8 cellular contexts compared by ENCODE assay signal in the genomic region with DNA sequence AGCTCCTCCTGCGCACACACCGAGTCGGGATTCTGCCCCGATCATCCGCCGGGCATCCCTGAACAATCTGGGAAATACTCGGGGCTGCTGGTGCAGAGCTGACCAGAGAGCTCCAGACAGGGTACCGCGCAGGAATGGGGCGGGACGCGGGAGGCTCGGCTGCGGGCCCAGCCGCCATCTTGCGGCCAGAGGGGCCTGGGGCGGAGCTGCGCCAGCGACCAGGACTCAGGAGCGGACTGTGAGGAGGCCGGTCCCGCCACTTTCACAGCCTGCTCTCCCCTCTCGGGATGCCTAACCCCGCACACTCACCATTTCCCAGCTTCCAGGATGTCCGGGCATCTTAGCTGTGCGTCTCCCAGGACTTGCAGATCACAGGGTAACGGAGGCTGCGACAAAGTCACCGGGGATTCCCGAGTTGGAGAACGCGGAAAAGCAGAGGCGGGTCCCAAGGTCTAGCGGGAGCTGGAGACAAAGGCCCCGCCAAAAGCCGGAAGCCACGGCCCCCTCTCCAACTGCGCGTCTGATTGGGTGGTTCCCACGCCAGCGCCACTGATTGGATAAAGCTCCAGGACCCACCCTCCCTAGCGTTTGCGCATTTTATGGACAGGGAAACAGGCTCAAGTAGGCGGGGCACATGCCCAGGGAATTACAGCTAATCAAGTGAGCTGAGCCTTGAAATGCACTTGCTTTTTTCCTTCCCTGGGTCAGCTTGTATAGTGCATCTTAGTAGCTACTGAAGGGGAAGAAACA. TPM values are rescaled to one million over a fixed set of nuclear protein-coding genes. Genes with fewer than 3 reads are reported as not detected.
A peak's percentile ranks its signal among the peaks of the same experiment; 100 is the strongest.
DNase-seq lines count a peak whose midpoint lies in the region; ATAC-seq and TF ChIP-seq lines count a peak whose summit lies in the region.

No MANE protein-coding gene starts in this region.

- H3K4me1 Mint-ChIP-seq in stimulated activated naive CD8-positive, alpha-beta T cell treated with anti-CD3 and anti-CD28 coated beads, Interleukin-15, Interleukin-2, amounts not matched to agents 100 ng/mL and 50 ng/mL, for 24 hours (ENCODE audit: low read depth): peaks cover 31% of the 10 kb centered on the region

- no peaks in the 10 kb centered on the region for H3K9me2 ChIP-seq in neural cell (ENCODE audit: insufficient read depth, low read length)

- DNase-seq in CMK (ENCODE audit: low read depth) (peak; percentile 61), RWPE2 (ENCODE audit: low spot score) (peak; percentile 78), foreskin keratinocyte (peak; percentile 83 to 91)
- peak; percentile 60 to 82 (median 77) for DNase-seq in activated naive CD4-positive, alpha-beta T cell (lab: John Stamatoyannopoulos, UW)

- peak overlapping the region; percentile 76 for H3K27ac Mint-ChIP-seq in stimulated activated naive CD8-positive, alpha-beta T cell treated with anti-CD3 and anti-CD28 coated beads, Interleukin-15, Interleukin-2, amounts not matched to agents 100 ng/mL and 50 ng/mL, for 24 hours

- H3K9me3 ChIP-seq in HUES6 (ENCODE audit: control insufficient read depth, insufficient read depth, low read depth, low read length) (no peaks in the 10 kb centered on the region), RWPE2 (ENCODE audit: severe bottlenecking) (peaks cover 2% of the 10 kb centered on the region), neural cell (ENCODE audit: low read length) (no peaks in the 10 kb centered on the region)

- TF ChIP-seq CTCF in RWPE2 (IDR thresholded peaks at IDR 0.05; ENCODE audit: poor library complexity, severe bottlenecking) (no peak), foreskin keratinocyte (conservative IDR thresholded peaks at IDR 0.05) (peak; percentile 22), neural cell (IDR thresholded peaks at IDR 0.05; ENCODE audit: poor library complexity, severe bottlenecking) (peak; percentile 31)

- ATAC-seq in GM19468 (IDR thresholded peaks at IDR 0.05; ENCODE audit: extremely low read depth, unreplicated experiment): peak; percentile 91
- ATAC-seq in RWPE2 (ENCODE audit: low read depth): peak; percentile 98
- ATAC-seq in foreskin keratinocyte: peak; percentile 96

- H4K20me1 ChIP-seq in neural cell (ENCODE audit: insufficient read depth): no peaks in the 10 kb centered on the region

- peak overlapping the region; percentile 55 for H3K4me2 ChIP-seq in neural cell (ENCODE audit: low read length)

- H3F3A ChIP-seq in neural cell (ENCODE audit: insufficient read depth, low read length, poor library complexity, severe bottlenecking): no peaks in the 10 kb centered on the region

- H3K9me3 Mint-ChIP-seq in stimulated activated naive CD8-positive, alpha-beta T cell treated with anti-CD3 and anti-CD28 coated beads, Interleukin-15, Interleukin-2, amounts not matched to agents 100 ng/mL and 50 ng/mL, for 24 hours: peaks cover 6% of the 10 kb centered on the region

- H3K27me3 ChIP-seq in HUES6 (ENCODE audit: control insufficient read depth, insufficient read depth, low read length) (no peaks in the 10 kb centered on the region; the same call in 1 of the 2 replicates), RWPE2 (ENCODE audit: insufficient read depth, poor library complexity, severe bottlenecking) (no peaks in the 10 kb centered on the region), foreskin keratinocyte (no peaks in the 10 kb centered on the region), neural cell (ENCODE audit: insufficient read depth, low read depth, low read length) (no peaks in the 10 kb centered on the region)

- peaks cover 28% of the 10 kb centered on the region for H3K36me3 Mint-ChIP-seq in stimulated activated naive CD8-positive, alpha-beta T cell treated with anti-CD3 and anti-CD28 coated beads, Interleukin-15, Interleukin-2, amounts not matched to agents 100 ng/mL and 50 ng/mL, for 24 hours (ENCODE audit: low read depth)

- peaks cover 6% of the 10 kb centered on the region; the same call in 1 of the 2 replicates for H3K4me1 ChIP-seq in HUES6 (ENCODE audit: control insufficient read depth, insufficient read depth, low read length)
- no peaks in the 10 kb centered on the region for H3K4me1 ChIP-seq in RWPE2 (ENCODE audit: insufficient read depth, poor library complexity, severe bottlenecking)
- H3K4me1 ChIP-seq in foreskin keratinocyte: peaks cover 2% of the 10 kb centered on the region

- no peaks in the 10 kb centered on the region for H3K27me3 Mint-ChIP-seq in stimulated activated naive CD8-positive, alpha-beta T cell treated with anti-CD3 and anti-CD28 coated beads, Interleukin-15, Interleukin-2, amounts not matched to agents 100 ng/mL and 50 ng/mL, for 24 hours

- peak overlapping the region; percentile 99 for H3K9ac ChIP-seq in HUES6 (ENCODE audit: low read length)
- peak overlapping the region; percentile 82 for H3K9ac ChIP-seq in neural cell (ENCODE audit: low read length)

- peak; percentile 10 for TF ChIP-seq EP300 in neural cell (conservative IDR thresholded peaks at IDR 0.05; ENCODE audit: poor library complexity, severe bottlenecking)

- peak overlapping the region; percentile 95 for H3K4me3 ChIP-seq in HUES6 (ENCODE audit: low read depth, low read length)
- peak overlapping the region; percentile 51 for H3K4me3 ChIP-seq in RWPE2 (ENCODE audit: severe bottlenecking)
- peak overlapping the region; percentile 86 for H3K4me3 ChIP-seq in neural cell (ENCODE audit: low read length)

- peak overlapping the region; percentile 80 for H2AFZ ChIP-seq in neural cell (ENCODE audit: low read depth, low read length)

- H3K36me3 ChIP-seq in HUES6 (ENCODE audit: control insufficient read depth, insufficient read depth, low read length) (peaks cover 40% of the 10 kb centered on the region), RWPE2 (ENCODE audit: low read depth) (peaks cover 11% of the 10 kb centered on the region), neural cell (ENCODE audit: insufficient read depth, low read length) (no peaks in the 10 kb centered on the region)

- peak overlapping the region; percentile 88 for H3K4me3 Mint-ChIP-seq in stimulated activated naive CD8-positive, alpha-beta T cell treated with anti-CD3 and anti-CD28 coated beads, Interleukin-15, Interleukin-2, amounts not matched to agents 100 ng/mL and 50 ng/mL, for 24 hours

- TF ChIP-seq RAD21 in neural cell (conservative IDR thresholded peaks at IDR 0.05): peak; percentile 32

- peak overlapping the region; percentile 94 for H3K27ac ChIP-seq in HUES6 (ENCODE audit: low read depth, low read length)
- H3K27ac ChIP-seq in RWPE2 (ENCODE audit: poor library complexity, severe bottlenecking): peak overlapping the region; percentile 49
- peak overlapping the region; percentile 62 for H3K27ac ChIP-seq in foreskin keratinocyte
- H3K27ac ChIP-seq in neural cell (ENCODE audit: low read length): peak overlapping the region; percentile 81

- H3K79me2 ChIP-seq in neural cell (replicated peaks; ENCODE audit: insufficient read depth, low read length): peaks cover 37% of the 10 kb centered on the region

TF ChIP-seq in neural cell, 6 proteins besides CTCF, POLR2A, EP300 and RAD21:
- peak; percentile 33 for TF ChIP-seq TAF1 (IDR thresholded peaks at IDR 0.05; ENCODE audit: low read depth)
- no peak for TF ChIP-seq EZH2 (IDR thresholded peaks at IDR 0.05; ENCODE audit: borderline replicate concordance, insufficient read depth, low read length, poor library complexity, severe bottlenecking)
- TF ChIP-seq, protein P1, sequence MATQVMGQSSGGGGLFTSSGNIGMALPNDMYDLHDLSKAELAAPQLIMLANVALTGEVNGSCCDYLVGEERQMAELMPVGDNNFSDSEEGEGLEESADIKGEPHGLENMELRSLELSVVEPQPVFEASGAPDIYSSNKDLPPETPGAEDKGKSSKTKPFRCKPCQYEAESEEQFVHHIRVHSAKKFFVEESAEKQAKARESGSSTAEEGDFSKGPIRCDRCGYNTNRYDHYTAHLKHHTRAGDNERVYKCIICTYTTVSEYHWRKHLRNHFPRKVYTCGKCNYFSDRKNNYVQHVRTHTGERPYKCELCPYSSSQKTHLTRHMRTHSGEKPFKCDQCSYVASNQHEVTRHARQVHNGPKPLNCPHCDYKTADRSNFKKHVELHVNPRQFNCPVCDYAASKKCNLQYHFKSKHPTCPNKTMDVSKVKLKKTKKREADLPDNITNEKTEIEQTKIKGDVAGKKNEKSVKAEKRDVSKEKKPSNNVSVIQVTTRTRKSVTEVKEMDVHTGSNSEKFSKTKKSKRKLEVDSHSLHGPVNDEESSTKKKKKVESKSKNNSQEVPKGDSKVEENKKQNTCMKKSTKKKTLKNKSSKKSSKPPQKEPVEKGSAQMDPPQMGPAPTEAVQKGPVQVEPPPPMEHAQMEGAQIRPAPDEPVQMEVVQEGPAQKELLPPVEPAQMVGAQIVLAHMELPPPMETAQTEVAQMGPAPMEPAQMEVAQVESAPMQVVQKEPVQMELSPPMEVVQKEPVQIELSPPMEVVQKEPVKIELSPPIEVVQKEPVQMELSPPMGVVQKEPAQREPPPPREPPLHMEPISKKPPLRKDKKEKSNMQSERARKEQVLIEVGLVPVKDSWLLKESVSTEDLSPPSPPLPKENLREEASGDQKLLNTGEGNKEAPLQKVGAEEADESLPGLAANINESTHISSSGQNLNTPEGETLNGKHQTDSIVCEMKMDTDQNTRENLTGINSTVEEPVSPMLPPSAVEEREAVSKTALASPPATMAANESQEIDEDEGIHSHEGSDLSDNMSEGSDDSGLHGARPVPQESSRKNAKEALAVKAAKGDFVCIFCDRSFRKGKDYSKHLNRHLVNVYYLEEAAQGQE (IDR thresholded peaks at IDR 0.05; ENCODE audit: borderline replicate concordance): peak; percentile 86
- peak; percentile 88 for TF ChIP-seq POLR2AphosphoS5 (IDR thresholded peaks at IDR 0.05)
- TF ChIP-seq MXI1 (conservative IDR thresholded peaks at IDR 0.05; ENCODE audit: poor library complexity, severe bottlenecking): peak; percentile 94
- TF ChIP-seq SMC3 (conservative IDR thresholded peaks at IDR 0.05; ENCODE audit: poor library complexity): no peak

RNA-seq across cellular contexts. Expression of a gene that starts 15.8 kb away (rescaled TPM):
- total RNA-seq in foreskin keratinocyte: 6.2 and 6.7 TPM in 2 replicates
- polyA plus RNA-seq in foreskin keratinocyte: 1.5 and 1.9 TPM in 2 replicates
- polyA plus RNA-seq in neural cell: 16.3 and 18.1 TPM in 2 replicates
- polyA minus RNA-seq in neural cell: 66.0 and 82.2 TPM in 2 replicates

Comparison
In these comparisons a context has a peak if more than half of its experiments do, and no peak if none do; other contexts are left out.
1. Peak in every context shown above with its lines: DNase-seq, ATAC-seq, H3K4me3 ChIP-seq and H3K27ac ChIP-seq.